ENCODE assay signal across 3 cellular contexts in the genomic region with DNA sequence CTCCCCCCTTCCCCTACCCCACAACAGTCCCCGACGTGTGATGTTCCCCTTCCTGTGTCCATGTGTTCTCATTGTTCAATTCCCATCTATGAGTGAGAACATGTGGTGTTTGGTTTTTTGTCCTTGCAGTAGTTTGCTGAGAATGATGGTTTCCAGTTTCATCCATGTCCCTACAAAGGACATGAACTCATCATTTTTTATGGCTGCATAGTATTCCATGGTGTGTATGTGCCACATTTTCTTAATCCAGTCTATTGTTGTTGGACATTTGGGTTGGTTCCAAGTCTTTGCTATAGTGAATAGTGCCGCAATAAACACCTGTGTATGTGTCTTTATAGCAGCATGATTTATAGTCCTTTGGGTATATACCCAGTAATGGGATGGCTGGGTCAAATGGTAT. TPM values are rescaled to one million over a fixed set of nuclear protein-coding genes. Genes with fewer than 3 reads are reported as not detected.
"Had no signal": no experiment of that assay in that cellular context is flagged by ENCODE, and none has a peak within 500 bp of the region (broad histone marks: within the 10 kb centered on the region; RNA-seq: fewer than 3 reads in every experiment).

No MANE protein-coding gene starts in this region.

RNA-seq across cellular contexts. Expression of gene SPDYE16, which starts 18.2 kb away (rescaled TPM):
- total RNA-seq: activated B cell treated with CpG ODN at 0.5 μM for 24 hours; activated CD4-positive, alpha-beta T cell treated with anti-CD3 and anti-CD28 coated beads, Interleukin-2, amount 10 ng/mL, durations not matched to agents 24 days and 14 days; WTC11 had no signal
